ENCODE assay signal across 9 cellular contexts in genomic region chr16:586645-587590, GRCh38. TPM values are rescaled to one million over a fixed set of nuclear protein-coding genes. Genes with fewer than 3 reads are reported as not detected.
A peak's percentile ranks its signal among the peaks of the same experiment; 100 is the strongest.
DNase-seq lines count a peak whose midpoint lies in the region; ATAC-seq, FAIRE-seq and TF ChIP-seq lines count a peak whose summit lies in the region.
"Had no signal": no experiment of that assay in that cellular context is flagged by ENCODE, and none has a peak within 500 bp of the region (broad histone marks: within the 10 kb centered on the region; RNA-seq: fewer than 3 reads in every experiment).

No MANE protein-coding gene starts in this region.

- H3K9me3 Mint-ChIP-seq in Caco-2 (ENCODE audit: unreplicated experiment): no peaks in the 10 kb centered on the region
- H3K9me3 Mint-ChIP-seq in astrocyte (ENCODE audit: unreplicated experiment): no peaks in the 10 kb centered on the region
- H3K9me3 Mint-ChIP-seq in natural killer cell: no peaks in the 10 kb centered on the region

- no peaks in the 10 kb centered on the region for H3K27me3 Mint-ChIP-seq in Caco-2 (ENCODE audit: insufficient read depth, unreplicated experiment)
- H3K27me3 Mint-ChIP-seq in astrocyte (ENCODE audit: low read depth, unreplicated experiment): no peaks in the 10 kb centered on the region
- no peaks in the 10 kb centered on the region for H3K27me3 Mint-ChIP-seq in natural killer cell (ENCODE audit: low read depth in 2 of 2)

- H3K4me3 ChIP-seq in Caco-2 (ENCODE audit: low read depth, low read length): no peak overlapping the region
- H3K4me3 ChIP-seq in KMS-11 (IDR thresholded peaks at IDR 0.05; ENCODE audit: insufficient read depth, low read depth, low read length): no peak overlapping the region
- H3K4me3 ChIP-seq in astrocyte (ENCODE audit: insufficient read depth, low read depth, low read length): no peak overlapping the region

- H3K4me1 Mint-ChIP-seq in Caco-2 (ENCODE audit: low read depth, unreplicated experiment) (peaks cover 12% of the 10 kb centered on the region), astrocyte (ENCODE audit: low read depth, unreplicated experiment) (peaks cover 11% of the 10 kb centered on the region), natural killer cell (peaks cover 11 to 31% of the 10 kb centered on the region in 2 donors)

- TF ChIP-seq CTCF in Caco-2 (IDR thresholded peaks at IDR 0.05; ENCODE audit: insufficient read depth in 1 of 2, low read depth in 1 of 2, low read length in 1 of 2, severe bottlenecking in 1 of 2, unreplicated experiment in 1 of 2): no peak
- TF ChIP-seq CTCF in KMS-11 (conservative IDR thresholded peaks at IDR 0.05; ENCODE audit: low read depth, low read length): no peak
- TF ChIP-seq CTCF in astrocyte (IDR thresholded peaks at IDR 0.05; ENCODE audit: insufficient read depth, low read depth, low read length): no peak
- no peak for TF ChIP-seq CTCF in natural killer cell (IDR thresholded peaks at IDR 0.05)
- TF ChIP-seq CTCF in GM20000 (IDR thresholded peaks at IDR 0.05; ENCODE audit: extremely low read depth, missing control alignments): no peak

- H3K4me3 Mint-ChIP-seq in Caco-2 (ENCODE audit: unreplicated experiment) (peak overlapping the region; percentile 75), astrocyte (ENCODE audit: unreplicated experiment) (peak overlapping the region; percentile 90), natural killer cell (peak overlapping the region; percentile 13)

- no TSS peak for BruUV-seq in Caco-2 (replicated peaks; lab: Mats Ljungman, UMichigan)

- H3K79me2 ChIP-seq in KMS-11 (ENCODE audit: insufficient read depth, low read depth) (peaks cover 32% of the 10 kb centered on the region), astrocyte (ENCODE audit: insufficient read depth, low read length) (peaks cover 32% of the 10 kb centered on the region)

- DNase-seq in Caco-2 (no peak), astrocyte (ENCODE audit: low read depth) (no peak), natural killer cell (no peak), urothelium cell line (ENCODE audit: low spot score) (no peak), NCI-H1417 treated with DMSO at 0.1 percent for 48 hours (lab: John Stamatoyannopoulos, UW) (no peak), GM19238 (ENCODE audit: insufficient read length, low spot score) (no peak), GM20000 (ENCODE audit: low spot score) (no peak)
- DNase-seq: NCI-H1092 treated with DMSO at 0.1 percent for 48 hours had no signal

- no peak for ATAC-seq in natural killer cell

- H3K36me3 Mint-ChIP-seq in Caco-2 (ENCODE audit: insufficient read depth, unreplicated experiment) (peaks cover 39% of the 10 kb centered on the region), astrocyte (ENCODE audit: low read depth, unreplicated experiment) (no peaks in the 10 kb centered on the region), natural killer cell (no peaks in the 10 kb centered on the region)

- H3K27ac ChIP-seq in KMS-11: peak overlapping the region; percentile 94; the same call in 1 of the 2 replicates
- H3K27ac ChIP-seq in astrocyte (ENCODE audit: low read depth, low read length): no peak overlapping the region

- FAIRE-seq in astrocyte (lab: Jason Lieb, UNC): no peak
- no peak for FAIRE-seq in urothelium cell line (lab: Jason Lieb, UNC)

- no peaks in the 10 kb centered on the region; the same call in none of the 2 replicates for H3K36me3 ChIP-seq in Caco-2 (ENCODE audit: control insufficient read depth, insufficient read depth, low read length)
- no peaks in the 10 kb centered on the region for H3K36me3 ChIP-seq in KMS-11 (ENCODE audit: insufficient read depth)
- no peaks in the 10 kb centered on the region for H3K36me3 ChIP-seq in astrocyte (ENCODE audit: insufficient read depth, low read length)

- POLR2A ChIA-PET in Caco-2 (lab: Charles Lee): interaction anchor here (0.7 kb wide), 1 partner anchor 129 kb away, joined by 11 read pairs; no protein-coding TSS in a partner anchor

- H4K20me1 ChIP-seq in KMS-11 (ENCODE audit: insufficient read depth) (no peaks in the 10 kb centered on the region), astrocyte (ENCODE audit: insufficient read depth, low read length) (peaks cover 39% of the 10 kb centered on the region)

- no peak overlapping the region for H2AFZ ChIP-seq in KMS-11 (ENCODE audit: low read depth)
- H2AFZ ChIP-seq in astrocyte (ENCODE audit: low read depth, low read length): no peak overlapping the region

- H3K4me2 ChIP-seq in KMS-11 (peak overlapping the region; percentile 74), astrocyte (ENCODE audit: low read length) (no peak overlapping the region)

- H3K9me3 ChIP-seq in Caco-2 (no peaks in the 10 kb centered on the region), astrocyte (ENCODE audit: insufficient read depth, low read depth, low read length) (no peaks in the 10 kb centered on the region)

- H3K4me1 ChIP-seq in Caco-2 (peaks cover 7% of the 10 kb centered on the region), KMS-11 (ENCODE audit: low read depth, poor library complexity, severe bottlenecking) (peaks cover 22% of the 10 kb centered on the region), astrocyte (ENCODE audit: insufficient read depth, low read length) (peaks cover 15% of the 10 kb centered on the region)

- H3K27ac Mint-ChIP-seq in Caco-2 (ENCODE audit: unreplicated experiment): peak overlapping the region; percentile 25
- peak overlapping the region; percentile 69 for H3K27ac Mint-ChIP-seq in astrocyte (ENCODE audit: unreplicated experiment)
- H3K27ac Mint-ChIP-seq in natural killer cell: peak overlapping the region in 1 of 2 donors; percentile 53

- H3K27me3 ChIP-seq in Caco-2 (replicated peaks; ENCODE audit: control insufficient read depth, insufficient read depth, low read length) (no peaks in the 10 kb centered on the region), KMS-11 (ENCODE audit: insufficient read depth, low read depth) (no peaks in the 10 kb centered on the region; the same call in 1 of the 2 replicates), astrocyte (ENCODE audit: insufficient read depth, low read length) (no peaks in the 10 kb centered on the region)

- CTCF ChIA-PET in Caco-2 (lab: Charles Lee): interaction anchor here (0.5 kb wide), 1 partner anchor 59 kb away, joined by 3 read pairs; the partner anchor contains the start of gene CAPN15

- intact Hi-C loops in Caco-2 (cut with micrococcal nuclease; ENCODE audit: unreplicated experiment) (loop anchor here (5.0 kb wide), 1 partner anchor 60 kb away; the partner anchor contains the start of gene CAPN15), natural killer cell (cut with micrococcal nuclease) (no loop called here)

- peak overlapping the region; percentile 94; the same call in 1 of the 2 replicates for H3K9ac ChIP-seq in KMS-11
- no peak overlapping the region for H3K9ac ChIP-seq in astrocyte (ENCODE audit: low read length)

RNA-seq across cellular contexts. Expression of gene RAB40C, which starts 2.9 kb away (rescaled TPM):
- total RNA-seq in Caco-2 (2022): 18.7 and 19.1 TPM in 2 replicates
- total RNA-seq in astrocyte: 12.6 and 13.0 TPM in 2 replicates
- total RNA-seq in natural killer cell: 10 to 100 TPM; 12.7 to 20.8 (median 20.0) TPM

RNA-seq across cellular contexts. Expression of gene PIGQ, which starts 17.1 kb away (rescaled TPM):
- total RNA-seq in Caco-2 (2022) (45.3 and 45.8 TPM in 2 replicates), astrocyte (22.2 and 22.4 TPM in 2 replicates), natural killer cell (10 to 100 TPM; 27.6 to 40.5 (median 37.0) TPM)

RNA-seq across cellular contexts. Expression of gene NHLRC4, which starts 20.1 kb away (rescaled TPM):
- total RNA-seq in Caco-2 (2022): not detected in 2 replicates
- 0.50 and 0.73 TPM in 2 replicates for total RNA-seq in astrocyte
- under 1 TPM; 0.28 to 0.75 (median 0.35) TPM for total RNA-seq in natural killer cell

RNA-seq across cellular contexts. Expression of gene PRR35, which starts 26.7 kb away (rescaled TPM):
- total RNA-seq in Caco-2 (2022): 0.14 TPM in 1 of 2 replicates, not detected in the other
- total RNA-seq in astrocyte: 0.09 TPM in 1 of 2 replicates, not detected in the other
- total RNA-seq in natural killer cell: under 1 TPM in 1 of 3 donors, not detected in 2; 0.20 TPM

RNA-seq across cellular contexts. Expression of gene WFIKKN1, which starts 43.9 kb away (rescaled TPM):
- total RNA-seq in Caco-2 (2022): 0.39 and 0.54 TPM in 2 replicates
- total RNA-seq in astrocyte: 0.43 and 0.89 TPM in 2 replicates
- total RNA-seq in natural killer cell: 1 to 10 TPM in 1 of 3 donors, under 1 TPM in 2; 0.60 to 1.7 (median 0.75) TPM

Comparison
In these comparisons a context has a peak if more than half of its experiments do, and no peak if none do; other contexts are left out.
1. H3K4me3 Mint-ChIP-seq: peak in every context shown above with its lines; median percentile 90 in astrocyte; 75 in Caco-2; 13 in natural killer cell.